In genomic region chr19:10136936-10137335, GRCh38 we compare ENCODE assay signal across 25 cellular contexts. TPM values are rescaled to one million over a fixed set of nuclear protein-coding genes. Genes with fewer than 3 reads are reported as not detected.
"Had no signal": no experiment of that assay in that cellular context is flagged by ENCODE, and none has a peak within 500 bp of the region (broad histone marks: within the 10 kb centered on the region; RNA-seq: fewer than 3 reads in every experiment).

No MANE protein-coding gene starts in this region.

- H3K27me3 ChIP-seq: heart right ventricle had no signal

- H3K4me1 ChIP-seq: lower lobe of right lung had no signal

- H3K27ac ChIP-seq: coronary artery, heart right ventricle, lower lobe of right lung, thoracic aorta had no signal

- H3K27me3 Mint-ChIP-seq: activated CD4-positive, alpha-beta T cell treated with anti-CD3 and anti-CD28 coated beads, Interleukin-2, amount 10 ng/mL, durations not matched to agents 24 days and 14 days; activated naive CD4-positive, alpha-beta T cell treated with anti-CD3 and anti-CD28 coated beads, Interleukin-2, amount 50 U/mL, for 24 hours; naive B cell; progenitor cell of endocrine pancreas; type B pancreatic cell had no signal

- H3K9me3 ChIP-seq: heart right ventricle, lower lobe of right lung, thoracic aorta had no signal

- FAIRE-seq: bronchial epithelial cell, endometrium, keratinocyte had no signal

- H3K9me3 Mint-ChIP-seq: activated CD4-positive, alpha-beta T cell treated with anti-CD3 and anti-CD28 coated beads, Interleukin-2, amount 10 ng/mL, durations not matched to agents 24 days and 14 days; activated naive CD4-positive, alpha-beta T cell treated with anti-CD3 and anti-CD28 coated beads, Interleukin-2, amount 50 U/mL, for 24 hours; activated T-cell treated with anti-CD3 and anti-CD28 coated beads, Interleukin-2, amount 50 U/mL, for 4 hours; type B pancreatic cell had no signal

- H3K27ac Mint-ChIP-seq: activated CD4-positive, alpha-beta T cell treated with anti-CD3 and anti-CD28 coated beads, Interleukin-2, amount 10 ng/mL, durations not matched to agents 24 days and 14 days; activated naive CD4-positive, alpha-beta T cell treated with anti-CD3 and anti-CD28 coated beads, Interleukin-2, amount 50 U/mL, for 24 hours; naive B cell; progenitor cell of endocrine pancreas; type B pancreatic cell had no signal

- DNase-seq: activated CD4-positive, alpha-beta T cell treated with anti-CD3 and anti-CD28 coated beads, Interleukin-2, amount 10 ng/mL, durations not matched to agents 24 days and 14 days; activated CD8-positive, alpha-beta memory T cell treated with anti-CD3 and anti-CD28 coated beads for 24 hours; activated CD8-positive, alpha-beta memory T cell treated with anti-CD3 and anti-CD28 coated beads, Interleukin-2, amount 50 U/mL, for 4 hours; activated T-cell treated with anti-CD3 and anti-CD28 coated beads, Interleukin-2, amount 50 U/mL, for 4 hours; cerebellar nuclear complex; erythroblast; foreskin fibroblast; heart right ventricle; left colon; lower lobe of right lung; mesendoderm; naive B cell; retina; stimulated activated CD4-positive, alpha-beta T cell treated with anti-CD3 and anti-CD28 coated beads, Interleukin-2, amount 100 ng/mL, for 48 hours; stimulated activated CD8-positive, alpha-beta memory T cell treated with anti-CD3 and anti-CD28 coated beads, Interleukin-4, amount 100 ng/mL, for 48 hours; stimulated activated naive CD4-positive, alpha-beta T cell treated with Interleukin-2 at 50 U/mL for 16 hours had no signal

- ATAC-seq: activated CD4-positive, CD25-positive, alpha-beta regulatory T cell treated with anti-CD3 and anti-CD28 coated beads, Interleukin-2, amount 50 U/mL, for 24 hours; activated T-cell treated with anti-CD3 and anti-CD28 coated beads, Interleukin-2, amount 50 U/mL, for 4 hours; heart right ventricle; left colon; lower lobe of right lung had no signal

- H3K4me1 Mint-ChIP-seq: activated CD4-positive, alpha-beta T cell treated with anti-CD3 and anti-CD28 coated beads, Interleukin-2, amount 10 ng/mL, durations not matched to agents 24 days and 14 days; naive B cell had no signal

- H3K4me3 ChIP-seq: coronary artery, heart right ventricle, thoracic aorta had no signal

- H3K4me3 Mint-ChIP-seq: activated CD4-positive, alpha-beta T cell treated with anti-CD3 and anti-CD28 coated beads, Interleukin-2, amount 10 ng/mL, durations not matched to agents 24 days and 14 days; activated naive CD4-positive, alpha-beta T cell treated with anti-CD3 and anti-CD28 coated beads, Interleukin-2, amount 50 U/mL, for 24 hours; activated T-cell treated with anti-CD3 and anti-CD28 coated beads, Interleukin-2, amount 50 U/mL, for 4 hours; naive B cell; type B pancreatic cell had no signal

RNA-seq across cellular contexts. Expression of gene ANGPTL6, which starts 34.5 kb away (rescaled TPM):
- total RNA-seq: progenitor cell of endocrine pancreas, thoracic aorta had no signal
